28 cellular contexts compared by ENCODE assay signal in the genomic region with DNA sequence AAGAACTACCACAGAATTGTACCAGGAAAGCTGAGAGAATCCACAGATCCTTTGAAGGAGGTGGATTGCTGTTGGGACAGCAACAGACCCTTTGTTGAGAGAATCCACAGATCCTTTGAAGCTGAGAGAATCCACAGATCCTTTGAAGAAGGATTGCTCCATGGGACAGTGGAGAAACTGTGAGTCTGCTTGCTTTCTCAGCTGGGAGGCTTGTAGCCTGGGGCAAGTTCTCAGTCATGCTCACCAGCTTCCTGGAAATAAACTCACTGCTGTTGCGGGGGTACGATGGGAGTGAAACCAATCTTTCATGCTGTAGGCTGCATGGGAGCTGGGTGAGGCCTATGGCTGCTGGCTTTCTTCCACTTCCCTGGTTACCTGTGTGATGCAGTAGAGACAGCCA.
A peak's percentile ranks its signal among the peaks of the same experiment; 100 is the strongest.
DNase-seq lines count a peak whose midpoint lies in the region; ATAC-seq, FAIRE-seq and TF ChIP-seq lines count a peak whose summit lies in the region.
"Had no signal": no experiment of that assay in that cellular context is flagged by ENCODE, and none has a peak within 500 bp of the region (broad histone marks: within the 10 kb centered on the region; RNA-seq: fewer than 3 reads in every experiment).

No MANE protein-coding gene starts in this region.

- no peak overlapping the region for H3K27ac Mint-ChIP-seq in GM23338
- H3K27ac Mint-ChIP-seq: CD8-positive, alpha-beta T cell; H9 had no signal

- in situ Hi-C loops in gastrocnemius medialis (cut with MboI; ENCODE audit: low sequenced_read_pairs in 4 of 4) = no loop called here

- no peaks in the 10 kb centered on the region for H3K79me2 ChIP-seq in GM23338 (replicated peaks; ENCODE audit: insufficient read depth)

- TF ChIP-seq CTCF in GM23338 (conservative IDR thresholded peaks at IDR 0.05; ENCODE audit: low read depth in 2 of 2) = no peak
- TF ChIP-seq CTCF in gastrocnemius medialis (IDR thresholded peaks at IDR 0.05 in 4 of 5, conservative IDR thresholded peaks at IDR 0.05 in 1 of 5) = no peak
- TF ChIP-seq CTCF in D721Med (IDR thresholded peaks at IDR 0.05; ENCODE audit: insufficient read depth, missing control alignments) = no peak

- no peak overlapping the region for H3K4me3 Mint-ChIP-seq in GM23338
- H3K4me3 Mint-ChIP-seq: CD8-positive, alpha-beta T cell; H9; IgD-negative memory B cell had no signal

- no peak for FAIRE-seq in D721Med (lab: Jason Lieb, UNC)
- FAIRE-seq: GM18507 had no signal

- H3K36me3 ChIP-seq in GM23338 (ENCODE audit: insufficient read depth) (no peaks in the 10 kb centered on the region), gastrocnemius medialis (no peaks in the 10 kb centered on the region)

- H3K27me3 ChIP-seq in GM23338 (ENCODE audit: insufficient read depth) (no peaks in the 10 kb centered on the region), gastrocnemius medialis (no peaks in the 10 kb centered on the region)

- intact Hi-C loops in gastrocnemius medialis (cut with DNase I; ENCODE audit: low total_unique reads) = no loop called here

- no peaks in the 10 kb centered on the region; the same call in 1 of the 3 replicates for H3K36me3 Mint-ChIP-seq in GM23338 (ENCODE audit: low read depth)
- H3K36me3 Mint-ChIP-seq: CD8-positive, alpha-beta T cell had no signal

- no peaks in the 10 kb centered on the region for H3K9me3 ChIP-seq in gastrocnemius medialis
- H3K9me3 ChIP-seq: Caco-2, SK-N-SH had no signal

- no peak overlapping the region for H3K4me3 ChIP-seq in GM23338
- no peak overlapping the region for H3K4me3 ChIP-seq in gastrocnemius medialis

- H3K4me1 Mint-ChIP-seq in GM23338 = peaks cover 4% of the 10 kb centered on the region; the same call in 2 of the 3 replicates
- H3K4me1 Mint-ChIP-seq: IgD-negative memory B cell had no signal

- DNase-seq in GM23338 (ENCODE audit: low spot score) (no peak), T1000 (lab: John Stamatoyannopoulos, UW) (peak; percentile 10), foreskin melanocyte (peak; percentile 29), gastrocnemius medialis (no peak), cerebellum (ENCODE audit: low spot score) (no peak), D721Med (ENCODE audit: insufficient read length, low spot score) (no peak)
- DNase-seq: C1 segment of cervical spinal cord; Caco-2; CD8-positive, alpha-beta T cell; DMS 273 treated with DMSO at 0.1 percent for 48 hours; DMS79; H9; NCI-H1092 treated with DMSO at 0.1 percent for 48 hours; NCI-H1436; NCI-H187; NCI-H2081 treated with DMSO at 0.1 percent for 48 hours; NCI-H2171; NCI-H226; NCI-H510A; NCI-H69; SIG-M5; SK-N-SH; SW 1271 had no signal

- TF ChIP-seq POLR2A in gastrocnemius medialis (IDR thresholded peaks at IDR 0.05) = no peak

- no peaks in the 10 kb centered on the region for H3K4me1 ChIP-seq in GM23338 (ENCODE audit: insufficient read depth)
- no peaks in the 10 kb centered on the region for H3K4me1 ChIP-seq in gastrocnemius medialis
- H3K4me1 ChIP-seq: Caco-2 had no signal

- H3K27me3 Mint-ChIP-seq in GM23338 (ENCODE audit: insufficient read depth, low read depth, poor library complexity) = no peaks in the 10 kb centered on the region

- H3K9me2 ChIP-seq in GM23338 (ENCODE audit: insufficient read depth) = 0 out of 2 replicates have a peak, but pooled peaks cover 3% of the 10 kb centered on the region

- ATAC-seq in GM23338 = no peak
- ATAC-seq in gastrocnemius medialis = no peak
- no peak for ATAC-seq in GM18511 (IDR thresholded peaks at IDR 0.05; ENCODE audit: unreplicated experiment)
- ATAC-seq: CD8-positive, alpha-beta T cell had no signal

- no peak overlapping the region for H3K27ac ChIP-seq in GM23338 (ENCODE audit: low read depth)
- no peak overlapping the region for H3K27ac ChIP-seq in gastrocnemius medialis
- H3K27ac ChIP-seq: HL-60, KMS-11 had no signal

- H2AFZ ChIP-seq in GM23338 = 0 out of 2 replicates have a peak overlapping the region, but pooled peaks have one; percentile 33

- H3K4me2 ChIP-seq in GM23338 = no peak overlapping the region
- H3K4me2 ChIP-seq: KMS-11, SK-N-SH had no signal

- H3F3A ChIP-seq in GM23338 (replicated peaks; ENCODE audit: low read depth) = no peaks in the 10 kb centered on the region

- no peaks in the 10 kb centered on the region for H3K9me3 Mint-ChIP-seq in GM23338

- no peaks in the 10 kb centered on the region for H4K20me1 ChIP-seq in GM23338 (replicated peaks; ENCODE audit: insufficient read depth)

TF ChIP-seq in GM23338, 12 proteins besides CTCF, POLR2A, EP300 and RAD21 (continues in another document):
- no peak for TF ChIP-seq CREB1 (CRISPR knock-in tag; IDR thresholded peaks at IDR 0.05; ENCODE audit: low read depth)
- TF ChIP-seq, protein P1, sequence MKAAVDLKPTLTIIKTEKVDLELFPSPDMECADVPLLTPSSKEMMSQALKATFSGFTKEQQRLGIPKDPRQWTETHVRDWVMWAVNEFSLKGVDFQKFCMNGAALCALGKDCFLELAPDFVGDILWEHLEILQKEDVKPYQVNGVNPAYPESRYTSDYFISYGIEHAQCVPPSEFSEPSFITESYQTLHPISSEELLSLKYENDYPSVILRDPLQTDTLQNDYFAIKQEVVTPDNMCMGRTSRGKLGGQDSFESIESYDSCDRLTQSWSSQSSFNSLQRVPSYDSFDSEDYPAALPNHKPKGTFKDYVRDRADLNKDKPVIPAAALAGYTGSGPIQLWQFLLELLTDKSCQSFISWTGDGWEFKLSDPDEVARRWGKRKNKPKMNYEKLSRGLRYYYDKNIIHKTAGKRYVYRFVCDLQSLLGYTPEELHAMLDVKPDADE (IDR thresholded peaks at IDR 0.05) = no peak
- TF ChIP-seq NANOG (IDR thresholded peaks at IDR 0.05; ENCODE audit: borderline replicate concordance) = no peak
- TF ChIP-seq, protein P2, sequence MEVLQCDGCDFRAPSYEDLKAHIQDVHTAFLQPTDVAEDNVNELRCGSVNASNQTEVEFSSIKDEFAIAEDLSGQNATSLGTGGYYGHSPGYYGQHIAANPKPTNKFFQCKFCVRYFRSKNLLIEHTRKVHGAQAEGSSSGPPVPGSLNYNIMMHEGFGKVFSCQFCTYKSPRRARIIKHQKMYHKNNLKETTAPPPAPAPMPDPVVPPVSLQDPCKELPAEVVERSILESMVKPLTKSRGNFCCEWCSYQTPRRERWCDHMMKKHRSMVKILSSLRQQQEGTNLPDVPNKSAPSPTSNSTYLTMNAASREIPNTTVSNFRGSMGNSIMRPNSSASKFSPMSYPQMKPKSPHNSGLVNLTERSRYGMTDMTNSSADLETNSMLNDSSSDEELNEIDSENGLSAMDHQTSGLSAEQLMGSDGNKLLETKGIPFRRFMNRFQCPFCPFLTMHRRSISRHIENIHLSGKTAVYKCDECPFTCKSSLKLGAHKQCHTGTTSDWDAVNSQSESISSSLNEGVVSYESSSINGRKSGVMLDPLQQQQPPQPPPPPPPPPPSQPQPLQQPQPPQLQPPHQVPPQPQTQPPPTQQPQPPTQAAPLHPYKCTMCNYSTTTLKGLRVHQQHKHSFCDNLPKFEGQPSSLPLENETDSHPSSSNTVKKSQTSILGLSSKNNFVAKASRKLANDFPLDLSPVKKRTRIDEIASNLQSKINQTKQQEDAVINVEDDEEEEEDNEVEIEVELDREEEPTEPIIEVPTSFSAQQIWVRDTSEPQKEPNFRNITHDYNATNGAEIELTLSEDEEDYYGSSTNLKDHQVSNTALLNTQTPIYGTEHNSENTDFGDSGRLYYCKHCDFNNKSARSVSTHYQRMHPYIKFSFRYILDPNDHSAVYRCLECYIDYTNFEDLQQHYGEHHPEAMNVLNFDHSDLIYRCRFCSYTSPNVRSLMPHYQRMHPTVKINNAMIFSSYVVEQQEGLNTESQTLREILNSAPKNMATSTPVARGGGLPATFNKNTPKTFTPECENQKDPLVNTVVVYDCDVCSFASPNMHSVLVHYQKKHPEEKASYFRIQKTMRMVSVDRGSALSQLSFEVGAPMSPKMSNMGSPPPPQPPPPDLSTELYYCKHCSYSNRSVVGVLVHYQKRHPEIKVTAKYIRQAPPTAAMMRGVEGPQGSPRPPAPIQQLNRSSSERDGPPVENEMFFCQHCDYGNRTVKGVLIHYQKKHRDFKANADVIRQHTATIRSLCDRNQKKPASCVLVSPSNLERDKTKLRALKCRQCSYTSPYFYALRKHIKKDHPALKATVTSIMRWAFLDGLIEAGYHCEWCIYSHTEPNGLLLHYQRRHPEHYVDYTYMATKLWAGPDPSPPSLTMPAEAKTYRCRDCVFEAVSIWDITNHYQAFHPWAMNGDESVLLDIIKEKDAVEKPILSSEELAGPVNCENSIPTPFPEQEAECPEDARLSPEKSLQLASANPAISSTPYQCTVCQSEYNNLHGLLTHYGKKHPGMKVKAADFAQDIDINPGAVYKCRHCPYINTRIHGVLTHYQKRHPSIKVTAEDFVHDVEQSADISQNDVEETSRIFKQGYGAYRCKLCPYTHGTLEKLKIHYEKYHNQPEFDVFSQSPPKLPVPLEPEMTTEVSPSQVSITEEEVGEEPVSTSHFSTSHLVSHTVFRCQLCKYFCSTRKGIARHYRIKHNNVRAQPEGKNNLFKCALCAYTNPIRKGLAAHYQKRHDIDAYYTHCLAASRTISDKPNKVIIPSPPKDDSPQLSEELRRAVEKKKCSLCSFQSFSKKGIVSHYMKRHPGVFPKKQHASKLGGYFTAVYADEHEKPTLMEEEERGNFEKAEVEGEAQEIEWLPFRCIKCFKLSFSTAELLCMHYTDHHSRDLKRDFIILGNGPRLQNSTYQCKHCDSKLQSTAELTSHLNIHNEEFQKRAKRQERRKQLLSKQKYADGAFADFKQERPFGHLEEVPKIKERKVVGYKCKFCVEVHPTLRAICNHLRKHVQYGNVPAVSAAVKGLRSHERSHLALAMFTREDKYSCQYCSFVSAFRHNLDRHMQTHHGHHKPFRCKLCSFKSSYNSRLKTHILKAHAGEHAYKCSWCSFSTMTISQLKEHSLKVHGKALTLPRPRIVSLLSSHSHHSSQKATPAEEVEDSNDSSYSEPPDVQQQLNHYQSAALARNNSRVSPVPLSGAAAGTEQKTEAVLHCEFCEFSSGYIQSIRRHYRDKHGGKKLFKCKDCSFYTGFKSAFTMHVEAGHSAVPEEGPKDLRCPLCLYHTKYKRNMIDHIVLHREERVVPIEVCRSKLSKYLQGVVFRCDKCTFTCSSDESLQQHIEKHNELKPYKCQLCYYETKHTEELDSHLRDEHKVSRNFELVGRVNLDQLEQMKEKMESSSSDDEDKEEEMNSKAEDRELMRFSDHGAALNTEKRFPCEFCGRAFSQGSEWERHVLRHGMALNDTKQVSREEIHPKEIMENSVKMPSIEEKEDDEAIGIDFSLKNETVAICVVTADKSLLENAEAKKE (CRISPR knock-in tag; IDR thresholded peaks at IDR 0.05) = no peak
- no peak for TF ChIP-seq EZH2phosphoT487 (IDR thresholded peaks at IDR 0.05; ENCODE audit: unreplicated experiment)
- no peak for TF ChIP-seq ZNF331 (CRISPR knock-in tag; IDR thresholded peaks at IDR 0.05; ENCODE audit: low read depth)
- no peak for TF ChIP-seq ZNF114 (CRISPR knock-in tag; IDR thresholded peaks at IDR 0.05)
- no peak for TF ChIP-seq JUNB (IDR thresholded peaks at IDR 0.05; ENCODE audit: unreplicated experiment)

Comparison
In these comparisons a context has a peak if more than half of its experiments do, and no peak if none do; other contexts are left out.
1. DNase-seq: peak in T1000 (single experiment) and foreskin melanocyte (single experiment); none in GM23338 (single experiment), gastrocnemius medialis (0 of 2), cerebellum (single experiment) and D721Med (single experiment).